ENCODE assay signal across 1 cellular context in the genomic region with DNA sequence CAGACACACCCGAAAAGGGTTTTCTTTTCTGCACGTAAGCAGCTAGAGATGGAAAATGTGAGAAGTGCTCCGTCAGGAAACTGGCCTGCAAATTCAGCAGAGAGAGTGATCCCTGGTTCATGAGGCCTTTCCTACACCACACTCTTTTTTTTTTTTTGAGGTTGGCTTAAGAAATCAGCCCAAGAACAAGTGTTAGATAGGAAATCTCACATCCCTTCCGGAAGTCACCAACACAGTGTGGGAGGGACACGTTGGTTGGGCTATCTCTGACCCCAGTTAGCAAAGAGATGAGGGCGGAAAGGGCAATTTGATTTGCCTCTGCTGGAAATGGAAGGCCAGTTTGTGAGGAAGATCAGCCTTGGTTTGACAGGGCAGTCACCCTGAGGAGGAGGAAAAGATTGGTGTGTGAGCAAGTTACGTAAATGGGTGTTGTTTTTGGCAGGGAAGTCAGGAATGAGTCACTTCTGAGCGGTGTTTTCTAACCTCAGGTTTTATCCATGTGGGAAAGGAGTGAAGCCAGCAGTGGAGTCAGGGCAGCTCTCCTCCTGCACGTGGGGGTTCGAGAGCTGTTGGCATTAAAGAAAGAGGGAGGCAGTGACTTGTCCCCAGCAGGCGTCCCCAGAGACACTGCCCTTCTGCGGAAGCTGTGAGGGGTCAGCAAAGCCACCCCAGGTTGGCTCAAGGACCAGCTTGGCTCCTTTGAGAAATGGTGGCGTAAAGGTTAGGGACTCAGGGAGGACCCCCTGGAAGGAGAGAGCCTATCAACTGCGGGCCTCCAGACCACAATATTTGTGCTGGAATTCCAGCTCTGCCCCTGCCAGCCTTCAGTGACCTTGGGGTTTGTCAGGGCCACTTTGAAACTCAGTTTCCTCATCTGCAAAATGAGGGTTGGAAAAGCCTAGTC.
TF ChIP-seq lines count a peak whose summit lies in the region.

No MANE protein-coding gene starts in this region.

TF ChIP-seq in K562, 482 proteins besides CTCF, POLR2A, EP300 and RAD21 (continued from another document):
- TF ChIP-seq, protein P1, sequence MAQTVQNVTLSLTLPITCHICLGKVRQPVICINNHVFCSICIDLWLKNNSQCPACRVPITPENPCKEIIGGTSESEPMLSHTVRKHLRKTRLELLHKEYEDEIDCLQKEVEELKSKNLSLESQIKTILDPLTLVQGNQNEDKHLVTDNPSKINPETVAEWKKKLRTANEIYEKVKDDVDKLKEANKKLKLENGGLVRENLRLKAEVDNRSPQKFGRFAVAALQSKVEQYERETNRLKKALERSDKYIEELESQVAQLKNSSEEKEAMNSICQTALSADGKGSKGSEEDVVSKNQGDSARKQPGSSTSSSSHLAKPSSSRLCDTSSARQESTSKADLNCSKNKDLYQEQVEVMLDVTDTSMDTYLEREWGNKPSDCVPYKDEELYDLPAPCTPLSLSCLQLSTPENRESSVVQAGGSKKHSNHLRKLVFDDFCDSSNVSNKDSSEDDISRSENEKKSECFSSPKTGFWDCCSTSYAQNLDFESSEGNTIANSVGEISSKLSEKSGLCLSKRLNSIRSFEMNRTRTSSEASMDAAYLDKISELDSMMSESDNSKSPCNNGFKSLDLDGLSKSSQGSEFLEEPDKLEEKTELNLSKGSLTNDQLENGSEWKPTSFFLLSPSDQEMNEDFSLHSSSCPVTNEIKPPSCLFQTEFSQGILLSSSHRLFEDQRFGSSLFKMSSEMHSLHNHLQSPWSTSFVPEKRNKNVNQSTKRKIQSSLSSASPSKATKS (CRISPR knock-in tag; IDR thresholded peaks at IDR 0.05): no peak; the same call in 1 of the 2 replicates
- TF ChIP-seq HMG20B (CRISPR knock-in tag; IDR thresholded peaks at IDR 0.05) (no peak), RFX1 (IDR thresholded peaks at IDR 0.05) (no peak), CHD1 (IDR thresholded peaks at IDR 0.05; ENCODE audit: low read length) (no peak), MCM7 (IDR thresholded peaks at IDR 0.05) (no peak), MAFF (IDR thresholded peaks at IDR 0.05; ENCODE audit: low read length) (no peak), PTBP1 (IDR thresholded peaks at IDR 0.05; ENCODE audit: low read depth, low read length) (0 out of 2 replicates have a peak, but pooled peaks have one; percentile 11), TRIM24 (IDR thresholded peaks at IDR 0.05) (peak; percentile 72 to 88; a peak in 3 of 4 replicates), SNRNP70 (optimal IDR thresholded peaks at IDR 0.05; ENCODE audit: low read depth, low read length) (no peak), FOXM1 (IDR thresholded peaks at IDR 0.05; ENCODE audit: low read depth) (no peak), FOXM1 (CRISPR knock-in tag; IDR thresholded peaks at IDR 0.05; ENCODE audit: low read depth) (0 out of 2 replicates have a peak, but pooled peaks have one; percentile 49), ZNF589 (CRISPR knock-in tag; IDR thresholded peaks at IDR 0.05; ENCODE audit: low read depth) (peak; percentile 86), ATF7 (IDR thresholded peaks at IDR 0.05) (peak; percentile 86), ZSCAN32 (CRISPR knock-in tag; IDR thresholded peaks at IDR 0.05) (no peak), ZC3H11A (IDR thresholded peaks at IDR 0.05; ENCODE audit: low read depth, low read length) (no peak), ATF1 (CRISPR knock-in tag; IDR thresholded peaks at IDR 0.05) (no peak), ATF1 (tag; IDR thresholded peaks at IDR 0.05) (peak; percentile 86), ZNF780A (CRISPR knock-in tag; IDR thresholded peaks at IDR 0.05) (no peak), SMAD2 (IDR thresholded peaks at IDR 0.05; ENCODE audit: low read depth, low read length) (no peak), HDGF (IDR thresholded peaks at IDR 0.05) (peak; percentile 82; the same call in 1 of the 2 replicates), NCOA2 (IDR thresholded peaks at IDR 0.05; ENCODE audit: partially characterized antibody in 2 of 2) (peak in 1 of 2 experiments; percentile 57)
- TF ChIP-seq, protein P2, sequence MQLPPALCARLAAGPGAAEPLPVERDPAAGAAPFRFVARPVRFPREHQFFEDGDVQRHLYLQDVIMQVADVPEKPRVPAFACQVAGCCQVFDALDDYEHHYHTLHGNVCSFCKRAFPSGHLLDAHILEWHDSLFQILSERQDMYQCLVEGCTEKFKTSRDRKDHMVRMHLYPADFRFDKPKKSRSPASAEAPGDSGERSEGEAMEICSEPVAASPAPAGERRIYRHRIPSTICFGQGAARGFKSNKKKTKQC (CRISPR knock-in tag; IDR thresholded peaks at IDR 0.05): peak; percentile 36; the same call in 1 of the 2 replicates
- TF ChIP-seq, protein P3, sequence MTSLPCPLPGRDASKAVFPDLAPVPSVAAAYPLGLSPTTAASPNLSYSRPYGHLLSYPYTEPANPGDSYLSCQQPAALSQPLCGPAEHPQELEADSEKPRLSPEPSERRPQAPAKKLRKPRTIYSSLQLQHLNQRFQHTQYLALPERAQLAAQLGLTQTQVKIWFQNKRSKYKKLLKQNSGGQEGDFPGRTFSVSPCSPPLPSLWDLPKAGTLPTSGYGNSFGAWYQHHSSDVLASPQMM (CRISPR knock-in tag; IDR thresholded peaks at IDR 0.05): no peak
- TF ChIP-seq, protein P4, sequence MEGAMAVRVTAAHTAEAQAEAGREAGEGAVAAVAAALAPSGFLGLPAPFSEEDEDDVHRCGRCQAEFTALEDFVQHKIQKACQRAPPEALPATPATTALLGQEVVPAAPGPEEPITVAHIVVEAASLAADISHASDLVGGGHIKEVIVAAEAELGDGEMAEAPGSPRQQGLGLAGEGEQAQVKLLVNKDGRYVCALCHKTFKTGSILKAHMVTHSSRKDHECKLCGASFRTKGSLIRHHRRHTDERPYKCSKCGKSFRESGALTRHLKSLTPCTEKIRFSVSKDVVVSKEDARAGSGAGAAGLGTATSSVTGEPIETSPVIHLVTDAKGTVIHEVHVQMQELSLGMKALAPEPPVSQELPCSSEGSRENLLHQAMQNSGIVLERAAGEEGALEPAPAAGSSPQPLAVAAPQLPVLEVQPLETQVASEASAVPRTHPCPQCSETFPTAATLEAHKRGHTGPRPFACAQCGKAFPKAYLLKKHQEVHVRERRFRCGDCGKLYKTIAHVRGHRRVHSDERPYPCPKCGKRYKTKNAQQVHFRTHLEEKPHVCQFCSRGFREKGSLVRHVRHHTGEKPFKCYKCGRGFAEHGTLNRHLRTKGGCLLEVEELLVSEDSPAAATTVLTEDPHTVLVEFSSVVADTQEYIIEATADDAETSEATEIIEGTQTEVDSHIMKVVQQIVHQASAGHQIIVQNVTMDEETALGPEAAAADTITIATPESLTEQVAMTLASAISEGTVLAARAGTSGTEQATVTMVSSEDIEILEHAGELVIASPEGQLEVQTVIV (CRISPR knock-in tag; IDR thresholded peaks at IDR 0.05; ENCODE audit: borderline replicate concordance): no peak
- TF ChIP-seq, protein P5, sequence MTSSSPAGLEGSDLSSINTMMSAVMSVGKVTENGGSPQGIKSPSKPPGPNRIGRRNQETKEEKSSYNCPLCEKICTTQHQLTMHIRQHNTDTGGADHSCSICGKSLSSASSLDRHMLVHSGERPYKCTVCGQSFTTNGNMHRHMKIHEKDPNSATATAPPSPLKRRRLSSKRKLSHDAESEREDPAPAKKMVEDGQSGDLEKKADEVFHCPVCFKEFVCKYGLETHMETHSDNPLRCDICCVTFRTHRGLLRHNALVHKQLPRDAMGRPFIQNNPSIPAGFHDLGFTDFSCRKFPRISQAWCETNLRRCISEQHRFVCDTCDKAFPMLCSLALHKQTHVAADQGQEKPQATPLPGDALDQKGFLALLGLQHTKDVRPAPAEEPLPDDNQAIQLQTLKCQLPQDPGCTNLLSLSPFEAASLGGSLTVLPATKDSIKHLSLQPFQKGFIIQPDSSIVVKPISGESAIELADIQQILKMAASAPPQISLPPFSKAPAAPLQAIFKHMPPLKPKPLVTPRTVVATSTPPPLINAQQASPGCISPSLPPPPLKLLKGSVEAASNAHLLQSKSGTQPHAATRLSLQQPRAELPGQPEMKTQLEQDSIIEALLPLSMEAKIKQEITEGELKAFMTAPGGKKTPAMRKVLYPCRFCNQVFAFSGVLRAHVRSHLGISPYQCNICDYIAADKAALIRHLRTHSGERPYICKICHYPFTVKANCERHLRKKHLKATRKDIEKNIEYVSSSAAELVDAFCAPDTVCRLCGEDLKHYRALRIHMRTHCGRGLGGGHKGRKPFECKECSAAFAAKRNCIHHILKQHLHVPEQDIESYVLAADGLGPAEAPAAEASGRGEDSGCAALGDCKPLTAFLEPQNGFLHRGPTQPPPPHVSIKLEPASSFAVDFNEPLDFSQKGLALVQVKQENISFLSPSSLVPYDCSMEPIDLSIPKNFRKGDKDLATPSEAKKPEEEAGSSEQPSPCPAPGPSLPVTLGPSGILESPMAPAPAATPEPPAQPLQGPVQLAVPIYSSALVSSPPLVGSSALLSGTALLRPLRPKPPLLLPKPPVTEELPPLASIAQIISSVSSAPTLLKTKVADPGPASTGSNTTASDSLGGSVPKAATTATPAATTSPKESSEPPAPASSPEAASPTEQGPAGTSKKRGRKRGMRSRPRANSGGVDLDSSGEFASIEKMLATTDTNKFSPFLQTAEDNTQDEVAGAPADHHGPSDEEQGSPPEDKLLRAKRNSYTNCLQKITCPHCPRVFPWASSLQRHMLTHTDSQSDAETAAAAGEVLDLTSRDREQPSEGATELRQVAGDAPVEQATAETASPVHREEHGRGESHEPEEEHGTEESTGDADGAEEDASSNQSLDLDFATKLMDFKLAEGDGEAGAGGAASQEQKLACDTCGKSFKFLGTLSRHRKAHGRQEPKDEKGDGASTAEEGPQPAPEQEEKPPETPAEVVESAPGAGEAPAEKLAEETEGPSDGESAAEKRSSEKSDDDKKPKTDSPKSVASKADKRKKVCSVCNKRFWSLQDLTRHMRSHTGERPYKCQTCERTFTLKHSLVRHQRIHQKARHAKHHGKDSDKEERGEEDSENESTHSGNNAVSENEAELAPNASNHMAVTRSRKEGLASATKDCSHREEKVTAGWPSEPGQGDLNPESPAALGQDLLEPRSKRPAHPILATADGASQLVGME (CRISPR knock-in tag; IDR thresholded peaks at IDR 0.05): peak; percentile 71
